In genomic region chr20:9928955-9929354, GRCh38 we compare ENCODE assay signal across 20 cellular contexts.
A peak's percentile ranks its signal among the peaks of the same experiment; 100 is the strongest.
DNase-seq lines count a peak whose midpoint lies in the region; ATAC-seq, FAIRE-seq and TF ChIP-seq lines count a peak whose summit lies in the region.
"Had no signal": no experiment of that assay in that cellular context is flagged by ENCODE, and none has a peak within 500 bp of the region (broad histone marks: within the 10 kb centered on the region; RNA-seq: fewer than 3 reads in every experiment).

No MANE protein-coding gene starts in this region.

- no peak overlapping the region for H3K27ac ChIP-seq in foreskin keratinocyte
- no peak overlapping the region for H3K27ac ChIP-seq in right atrium auricular region
- H3K27ac ChIP-seq: 22Rv1, A549, C4-2B, GM23248 had no signal

- FAIRE-seq in GM12891 (lab: Jason Lieb, UNC), result peak; percentile 35
- FAIRE-seq in bronchial epithelial cell (lab: Jason Lieb, UNC), result no peak
- FAIRE-seq: D721Med, HTR-8/SVneo had no signal

- DNase-seq in DMS53 (lab: John Stamatoyannopoulos, UW), result peak; percentile 16
- no peak for DNase-seq in DMS53 treated with DMSO at 0.1 percent for 48 hours (lab: John Stamatoyannopoulos, UW; ENCODE audit: unreplicated experiment)
- DNase-seq in GM12891 (ENCODE audit: insufficient read length, low spot score), result no peak
- peak; percentile 81 for DNase-seq in bronchial epithelial cell (ENCODE audit: low read depth)
- peak in 1 of 2 donors; percentile 23 for DNase-seq in foreskin keratinocyte
- DNase-seq in right atrium auricular region (ENCODE audit: low spot score), result no peak
- no peak for DNase-seq in NCI-H2196 treated with DMSO at 0.1 percent for 48 hours (lab: John Stamatoyannopoulos, UW; ENCODE audit: unreplicated experiment)
- DNase-seq in HCEC 1CT, result no peak
- DNase-seq: AML-193; Caco-2; CD4-positive, alpha-beta T cell; GF-D8; GM23248; IMR-90 had no signal

- H3K36me3 ChIP-seq in bronchial epithelial cell (ENCODE audit: control insufficient read depth, insufficient read depth, low read length) (no peaks in the 10 kb centered on the region), right atrium auricular region (no peaks in the 10 kb centered on the region)
- H3K36me3 ChIP-seq: HAP-1 had no signal

- H3K27me3 ChIP-seq in bronchial epithelial cell (ENCODE audit: control insufficient read depth, insufficient read depth, low read length) (no peaks in the 10 kb centered on the region), foreskin keratinocyte (no peaks in the 10 kb centered on the region), right atrium auricular region (no peaks in the 10 kb centered on the region)

- H3K4me3 ChIP-seq in bronchial epithelial cell (ENCODE audit: low read depth, low read length) (no peak overlapping the region), right atrium auricular region (no peak overlapping the region)
- H3K4me3 ChIP-seq: A549, GM23248, HAP-1 had no signal

- no peaks in the 10 kb centered on the region for H3K4me1 ChIP-seq in foreskin keratinocyte
- no peaks in the 10 kb centered on the region for H3K4me1 ChIP-seq in right atrium auricular region
- H3K4me1 ChIP-seq: A549, Caco-2, HAP-1 had no signal

- no peak for TF ChIP-seq POLR2A in GM12891 (IDR thresholded peaks at IDR 0.05; ENCODE audit: low read depth, low read length)

- H3K9me3 ChIP-seq in right atrium auricular region, result no peaks in the 10 kb centered on the region
- H3K9me3 ChIP-seq: A549, Caco-2, HAP-1 had no signal

- TF ChIP-seq CTCF in bronchial epithelial cell (IDR thresholded peaks at IDR 0.05; ENCODE audit: insufficient read depth, low read length, severe bottlenecking) (no peak), foreskin keratinocyte (conservative IDR thresholded peaks at IDR 0.05) (no peak), right atrium auricular region (IDR thresholded peaks at IDR 0.05) (no peak)

- ATAC-seq in foreskin keratinocyte, result peak; percentile 37
- ATAC-seq: A549 had no signal

TF ChIP-seq in GM12891, 5 proteins besides CTCF, POLR2A, EP300 and RAD21:
- TF ChIP-seq PAX5 (IDR thresholded peaks at IDR 0.05; ENCODE audit: insufficient read depth, low read length, severe bottlenecking) (no peak), POLR2AphosphoS5 (IDR thresholded peaks at IDR 0.05; ENCODE audit: low read depth, low read length) (no peak), SPI1 (IDR thresholded peaks at IDR 0.05; ENCODE audit: low read depth, low read length) (no peak)

Comparison
In these comparisons a context has a peak if more than half of its experiments do, and no peak if none do; other contexts are left out.
1. DNase-seq: peak in DMS53 (single experiment) and bronchial epithelial cell (single experiment); none in DMS53 treated with DMSO at 0.1 percent for 48 hours (single experiment), GM12891 (single experiment), right atrium auricular region (single experiment), NCI-H2196 treated with DMSO at 0.1 percent for 48 hours (single experiment) and HCEC 1CT (single experiment).